In the genomic region with DNA sequence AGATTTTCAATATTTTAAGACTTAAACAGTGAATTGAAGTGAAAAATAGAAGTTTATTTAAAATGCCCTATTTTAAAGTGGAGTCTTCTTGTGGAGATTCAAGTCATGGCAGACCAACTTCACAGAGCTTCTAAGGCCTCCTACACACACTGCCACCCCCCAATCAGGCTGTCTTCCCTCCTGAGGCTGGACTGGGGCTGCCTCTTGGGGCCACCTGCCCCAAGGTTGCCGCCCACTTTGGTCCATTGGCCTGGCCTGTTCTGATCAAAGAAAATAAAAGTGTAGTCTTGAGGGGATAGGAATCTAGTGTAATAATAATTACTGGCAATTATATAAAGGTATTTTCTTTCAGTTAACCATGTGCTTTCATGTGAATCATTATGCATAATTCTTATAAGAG, we compare ENCODE assay signal across 9 cellular contexts. TPM values are rescaled to one million over a fixed set of nuclear protein-coding genes. Genes with fewer than 3 reads are reported as not detected.
A peak's percentile ranks its signal among the peaks of the same experiment; 100 is the strongest.
DNase-seq lines count a peak whose midpoint lies in the region; ATAC-seq and TF ChIP-seq lines count a peak whose summit lies in the region.
"Had no signal": no experiment of that assay in that cellular context is flagged by ENCODE, and none has a peak within 500 bp of the region (broad histone marks: within the 10 kb centered on the region; RNA-seq: fewer than 3 reads in every experiment).

No MANE protein-coding gene starts in this region.

- H3K27ac ChIP-seq in OCI-LY3 (ENCODE audit: low read length) (no peak overlapping the region), gastrocnemius medialis (peak overlapping the region in 1 of 4 donors; percentile 85)

- no peak overlapping the region for H2AFZ ChIP-seq in OCI-LY3 (ENCODE audit: low read depth, low read length)

- TF ChIP-seq POLR2A in gastrocnemius medialis (IDR thresholded peaks at IDR 0.05), result no peak

- ATAC-seq in gastrocnemius medialis (no peak), HG03521 (IDR thresholded peaks at IDR 0.05; ENCODE audit: unreplicated experiment) (no peak), HG03139 (IDR thresholded peaks at IDR 0.05; ENCODE audit: unreplicated experiment) (no peak), GM18861 (IDR thresholded peaks at IDR 0.05; ENCODE audit: unreplicated experiment) (no peak)

- H3K4me3 ChIP-seq in GM08714 (ENCODE audit: low read length), result peak overlapping the region; percentile 90
- peak overlapping the region; percentile 99 for H3K4me3 ChIP-seq in OCI-LY3 (ENCODE audit: low read length)
- H3K4me3 ChIP-seq in fibroblast of mammary gland (ENCODE audit: control insufficient read depth, low read depth, low read length), result peak overlapping the region; percentile 92
- H3K4me3 ChIP-seq in gastrocnemius medialis, result peak overlapping the region; percentile 89 to 99 (median 97)

- TF ChIP-seq CTCF in OCI-LY3 (IDR thresholded peaks at IDR 0.05; ENCODE audit: low read depth, low read length), result no peak
- TF ChIP-seq CTCF in fibroblast of mammary gland (conservative IDR thresholded peaks at IDR 0.05; ENCODE audit: control insufficient read depth, insufficient read depth, low read depth, low read length), result no peak
- TF ChIP-seq CTCF in gastrocnemius medialis (IDR thresholded peaks at IDR 0.05 in 4 of 5, conservative IDR thresholded peaks at IDR 0.05 in 1 of 5), result no peak

- H3K4me1 ChIP-seq in OCI-LY3 (ENCODE audit: low read length), result peaks cover 18% of the 10 kb centered on the region
- H3K4me1 ChIP-seq in gastrocnemius medialis, result peaks cover 42 to 45% of the 10 kb centered on the region in 2 donors

- intact Hi-C loops in gastrocnemius medialis (cut with DNase I; ENCODE audit: low total_unique reads), result no loop called here

- peak overlapping the region; percentile 94 for H3K9ac ChIP-seq in OCI-LY3 (ENCODE audit: low read length)

- in situ Hi-C loops in gastrocnemius medialis (cut with MboI; ENCODE audit: low sequenced_read_pairs in 4 of 4), result loop anchor here in 1 of 4 donors (10.0 kb wide), 1 partner anchor 152 kb away; a partner anchor contains a TSS

- H3K9me3 ChIP-seq in OCI-LY3 (ENCODE audit: insufficient read depth, low read length) (no peaks in the 10 kb centered on the region), gastrocnemius medialis (no peaks in the 10 kb centered on the region)

- H4K20me1 ChIP-seq in OCI-LY3 (ENCODE audit: insufficient read depth, low read length), result peaks cover 7% of the 10 kb centered on the region; the same call in 1 of the 2 replicates

- peak overlapping the region; percentile 94 for H3K4me2 ChIP-seq in OCI-LY3 (ENCODE audit: low read length)

- DNase-seq in fibroblast of mammary gland (ENCODE audit: low read depth) (no peak), gastrocnemius medialis (no peak)
- no peak for DNase-seq in activated CD4-positive, alpha-beta T cell treated with anti-CD3 and anti-CD28 coated beads, Interleukin-2, amount 50 U/mL, for 4 hours
- DNase-seq: NCI-H2029 treated with DMSO at 0.1 percent for 48 hours had no signal

- H3K27me3 ChIP-seq in OCI-LY3 (ENCODE audit: low read depth, low read length), result no peaks in the 10 kb centered on the region
- no peaks in the 10 kb centered on the region for H3K27me3 ChIP-seq in gastrocnemius medialis

- H3K36me3 ChIP-seq in OCI-LY3 (replicated peaks; ENCODE audit: low read depth, low read length) (peaks cover 13% of the 10 kb centered on the region), gastrocnemius medialis (peaks cover 0 to 10% of the 10 kb centered on the region in 2 donors)

- H3K79me2 ChIP-seq in OCI-LY3 (ENCODE audit: low read length), result peaks cover 65% of the 10 kb centered on the region

RNA-seq across cellular contexts. Expression of a gene that starts 1.3 kb away (rescaled TPM):
- total RNA-seq in gastrocnemius medialis, result 10 to 100 TPM; 14.7 to 34.3 (median 27.0) TPM

RNA-seq across cellular contexts. Expression of a gene that starts 1.4 kb away (rescaled TPM):
- 10 to 100 TPM; 14.0 to 32.5 (median 22.3) TPM for total RNA-seq in gastrocnemius medialis

RNA-seq across cellular contexts. Expression of a gene that starts 23.2 kb away (rescaled TPM):
- 1 to 10 TPM in 2 of 4 donors, under 1 TPM in 1, not detected in 1; 0.73 to 3.1 (median 2.4) TPM for total RNA-seq in gastrocnemius medialis
